In genomic region chr13:45333973-45334922, GRCh38 we compare ENCODE assay signal across 8 cellular contexts. TPM values are rescaled to one million over a fixed set of nuclear protein-coding genes. Genes with fewer than 3 reads are reported as not detected.
DNase-seq lines count a peak whose midpoint lies in the region; ATAC-seq and TF ChIP-seq lines count a peak whose summit lies in the region.

No MANE protein-coding gene starts in this region.

- peaks cover 71% of the 10 kb centered on the region for H3K4me1 Mint-ChIP-seq in neural crest cell

- ATAC-seq in activated naive CD4-positive, alpha-beta T cell treated with anti-CD3 and anti-CD28 coated beads, Interleukin-2, amount 50 U/mL, for 72 hours: peak; percentile 42 to 75

- peak overlapping the region; percentile 32 for H3K4me3 Mint-ChIP-seq in neural crest cell

- TF ChIP-seq CTCF in neural crest cell (conservative IDR thresholded peaks at IDR 0.05) (no peak), GM10248 (IDR thresholded peaks at IDR 0.05; ENCODE audit: control extremely low read depth, extremely low read depth, low read depth, missing control alignments) (no peak)

- CTCF ChIA-PET in GM10248 (lab: Yijun Ruan, JAX): interaction anchor here (0.6 to 1.0 kb wide), 2 partner anchors 9 to 37 kb away, joined by 3 to 5 read pairs; no protein-coding TSS in a partner anchor

- H3K36me3 Mint-ChIP-seq in activated naive CD4-positive, alpha-beta T cell treated with anti-CD3 and anti-CD28 coated beads, Interleukin-2, amount 50 U/mL, for 72 hours: peaks cover 37 to 54% of the 10 kb centered on the region in 2 donors
- peaks cover 39% of the 10 kb centered on the region for H3K36me3 Mint-ChIP-seq in neural crest cell (ENCODE audit: low read depth)

- H3K27me3 Mint-ChIP-seq in neural crest cell (ENCODE audit: low read depth): no peaks in the 10 kb centered on the region

- H3K9me3 Mint-ChIP-seq in activated naive CD4-positive, alpha-beta T cell treated with anti-CD3 and anti-CD28 coated beads, Interleukin-2, amount 50 U/mL, for 72 hours: no peaks in the 10 kb centered on the region
- H3K9me3 Mint-ChIP-seq in neural crest cell: no peaks in the 10 kb centered on the region

- POLR2A ChIA-PET in GM10248 (lab: Yijun Ruan, JAX): interaction anchor here (1.1 kb wide), 1 partner anchor 10 kb away, joined by 4 read pairs; no protein-coding TSS in a partner anchor

- DNase-seq in GF-D8 (lab: John Stamatoyannopoulos, UW): peak; percentile 95
- peak; percentile 54 for DNase-seq in OCI-M1 (lab: John Stamatoyannopoulos, UW)
- DNase-seq in activated naive CD4-positive, alpha-beta T cell treated with anti-CD3 and anti-CD28 coated beads, Interleukin-2, amount 50 U/mL, for 72 hours (ENCODE audit: low spot score in 2 of 2): peak in 1 of 2 donors; percentile 41
- DNase-seq in neural crest cell (ENCODE audit: low read depth, low spot score): no peak
- no peak for DNase-seq in globus pallidus (ENCODE audit: low spot score)
- no peak for DNase-seq in GM10248 (ENCODE audit: extremely low spot score)
- no peak for DNase-seq in COR-L47 (lab: John Stamatoyannopoulos, UW)
- no peak for DNase-seq in NCI-H2171 treated with DMSO at 0.1 percent for 48 hours (lab: John Stamatoyannopoulos, UW)

- H3K27ac Mint-ChIP-seq in activated naive CD4-positive, alpha-beta T cell treated with anti-CD3 and anti-CD28 coated beads, Interleukin-2, amount 50 U/mL, for 72 hours: peak overlapping the region; percentile 71 to 87
- H3K27ac Mint-ChIP-seq in neural crest cell (ENCODE audit: unreplicated experiment): no peak overlapping the region

RNA-seq across cellular contexts. Expression of gene TPT1, which starts 6.7 kb away (rescaled TPM):
- total RNA-seq in activated naive CD4-positive, alpha-beta T cell treated with anti-CD3 and anti-CD28 coated beads, Interleukin-2, amount 50 U/mL, for 72 hours: 1,000 to 10,000 TPM; 2,995 to 3,818 TPM
- total RNA-seq in neural crest cell: 2,364 and 2,627 TPM in 2 replicates

Comparison
In these comparisons a context has a peak if more than half of its experiments do, and no peak if none do; other contexts are left out.
1. DNase-seq: peak in GF-D8 (single experiment) and OCI-M1 (single experiment); none in neural crest cell (single experiment), globus pallidus (single experiment), GM10248 (single experiment), COR-L47 (single experiment) and NCI-H2171 treated with DMSO at 0.1 percent for 48 hours (single experiment).